ENCODE assay signal across 23 cellular contexts in genomic region chr9:36677611-36678010, GRCh38.
DNase-seq lines count a peak whose midpoint lies in the region; ATAC-seq, FAIRE-seq and TF ChIP-seq lines count a peak whose summit lies in the region.
"Had no signal": no experiment of that assay in that cellular context is flagged by ENCODE, and none has a peak within 500 bp of the region (broad histone marks: within the 10 kb centered on the region; RNA-seq: fewer than 3 reads in every experiment).

No MANE protein-coding gene starts in this region.

- no peaks in the 10 kb centered on the region for H4K20me1 ChIP-seq in endothelial cell of umbilical vein (replicated peaks; ENCODE audit: control insufficient read depth, extremely low read depth, insufficient read depth, low read length)

- 0 out of 2 replicates have a peak, but pooled peaks cover 7% of the 10 kb centered on the region for H3K9me3 ChIP-seq in SK-N-MC (ENCODE audit: low read depth, low read length)
- H3K9me3 ChIP-seq in endothelial cell of umbilical vein (replicated peaks; ENCODE audit: control insufficient read depth, insufficient read depth, low read length), result no peaks in the 10 kb centered on the region

- dilution Hi-C loops in endothelial cell of umbilical vein (cut with MboI; ENCODE audit: extremely low pct_ligation_motif_present, low sequenced_read_pairs), result no loop called here

- no peaks in the 10 kb centered on the region for H3K4me1 ChIP-seq in endothelial cell of umbilical vein (ENCODE audit: control insufficient read depth, extremely low read depth, insufficient read depth, low read length)

- H3K4me2 ChIP-seq in endothelial cell of umbilical vein (ENCODE audit: insufficient read depth, low read length), result no peak overlapping the region
- H3K4me2 ChIP-seq: PC-9 had no signal

- no peak overlapping the region for H2AFZ ChIP-seq in endothelial cell of umbilical vein (ENCODE audit: low read depth, low read length)
- H2AFZ ChIP-seq: PC-9 had no signal

- peaks cover 2% of the 10 kb centered on the region for H3K79me2 ChIP-seq in endothelial cell of umbilical vein (ENCODE audit: control insufficient read depth, insufficient read depth, low read length)

- intact Hi-C loops in endothelial cell of umbilical vein (cut with micrococcal nuclease), result no loop called here

- no peak for TF ChIP-seq CTCF in endothelial cell of umbilical vein (IDR thresholded peaks at IDR 0.05; ENCODE audit: extremely low read depth in 1 of 2, insufficient read depth in 1 of 2, low read depth in 1 of 2, low read length in 2 of 2)

- no peak overlapping the region for H3K4me3 ChIP-seq in SK-N-MC
- H3K4me3 ChIP-seq in endothelial cell of umbilical vein (replicated peaks in 1 of 3; ENCODE audit: insufficient read depth in 1 of 3, low read depth in 1 of 3, low read length in 3 of 3), result no peak overlapping the region
- H3K4me3 ChIP-seq: PC-9 had no signal

- BruUV-seq in endothelial cell of umbilical vein (replicated peaks; lab: Mats Ljungman, UMichigan), result no TSS peak

- TF ChIP-seq POLR2A in endothelial cell of umbilical vein (IDR thresholded peaks at IDR 0.05; ENCODE audit: low read depth, low read length), result no peak

- H3K9me1 ChIP-seq in endothelial cell of umbilical vein (replicated peaks; ENCODE audit: control insufficient read depth, extremely low read depth, insufficient read depth, low read length), result no peaks in the 10 kb centered on the region

- H3K27ac ChIP-seq in SK-N-MC (peak overlapping the region; percentile 33; the same call in 1 of the 2 replicates), endothelial cell of umbilical vein (ENCODE audit: insufficient read depth, low read depth, low read length) (no peak overlapping the region)
- H3K27ac ChIP-seq: PC-9 had no signal

- peaks cover 70% of the 10 kb centered on the region for H3K36me3 ChIP-seq in SK-N-MC (ENCODE audit: insufficient read depth, low read length)
- H3K36me3 ChIP-seq in endothelial cell of umbilical vein (ENCODE audit: control insufficient read depth in 2 of 2, extremely low read depth in 1 of 2, insufficient read depth in 2 of 2, low read length in 2 of 2), result peaks cover 0 to 8% of the 10 kb centered on the region in 2 experiments

- DNase-seq in COLO829 (ENCODE audit: low spot score) (peak; percentile 44), M059J (ENCODE audit: low read depth) (peak; percentile 45), SK-N-MC (ENCODE audit: low read depth, low spot score) (peak; percentile 40), endothelial cell of umbilical vein (ENCODE audit: low read depth, low spot score) (peak; percentile 7), NCI-H345 treated with DMSO at 0.1 percent for 48 hours (lab: John Stamatoyannopoulos, UW; ENCODE audit: unreplicated experiment) (no peak), SKM-1 treated with dmso at 0.1 percent for 144 hours (lab: John Stamatoyannopoulos, UW; ENCODE audit: unreplicated experiment) (no peak)
- no peak for DNase-seq in stimulated activated naive CD8-positive, alpha-beta T cell treated with anti-CD3 and anti-CD28 coated beads, Interleukin-15, Interleukin-2, amounts not matched to agents 100 U/mL and 50 U/mL, for 24 hours
- DNase-seq: AML-193; C1 segment of cervical spinal cord; CD8-positive, alpha-beta memory T cell; KG1; MV-4-11; NCI-H1105 treated with DMSO at 0.1 percent for 48 hours; NCI-H1694 treated with DMSO at 0.1 percent for 48 hours; NCI-H2081 treated with DMSO at 0.1 percent for 48 hours; NCI-H524; PC-9; RPMI8226; SHP77; T-cell had no signal

- POLR2A ChIA-PET in endothelial cell of umbilical vein (lab: Charles Lee), result no interaction called here

- CTCF ChIA-PET in endothelial cell of umbilical vein (lab: Charles Lee), result interaction anchor here (1.1 to 1.6 kb wide), 4 partner anchors 11 to 51 kb away, joined by 3 to 8 read pairs (median 6); no protein-coding TSS in a partner anchor

- no peaks in the 10 kb centered on the region for H3K27me3 ChIP-seq in endothelial cell of umbilical vein (ENCODE audit: control insufficient read depth in 2 of 2, insufficient read depth in 2 of 2, low read length in 2 of 2)

- no peak for ATAC-seq in stimulated activated naive CD8-positive, alpha-beta T cell treated with anti-CD3 and anti-CD28 coated beads, Interleukin-15, Interleukin-2, amounts not matched to agents 100 U/mL and 50 U/mL, for 24 hours
- ATAC-seq: T-cell had no signal

- H3K9ac ChIP-seq in SK-N-MC (ENCODE audit: insufficient read length), result no peak overlapping the region
- H3K9ac ChIP-seq in endothelial cell of umbilical vein (replicated peaks; ENCODE audit: extremely low read depth, insufficient read depth, low read length), result no peak overlapping the region

- FAIRE-seq in endothelial cell of umbilical vein (lab: Jason Lieb, UNC), result no peak
- FAIRE-seq: GM12892, GM19239, HTR-8/SVneo had no signal

TF ChIP-seq in endothelial cell of umbilical vein, 7 proteins besides CTCF, POLR2A, EP300 and RAD21:
- TF ChIP-seq EZH2 (IDR thresholded peaks at IDR 0.05; ENCODE audit: borderline replicate concordance, low read depth, low read length, severe bottlenecking) (no peak), POLR2AphosphoS5 (IDR thresholded peaks at IDR 0.05; ENCODE audit: insufficient read depth, low read depth, low read length) (no peak), FOS (IDR thresholded peaks at IDR 0.05; ENCODE audit: borderline replicate concordance, insufficient read depth, low read length) (no peak), MYC (IDR thresholded peaks at IDR 0.05; ENCODE audit: low read depth, low read length) (no peak), MAX (IDR thresholded peaks at IDR 0.05; ENCODE audit: insufficient read depth, insufficient read length) (no peak), JUN (IDR thresholded peaks at IDR 0.05; ENCODE audit: borderline replicate concordance, insufficient read depth, insufficient read length, low read depth) (no peak), GATA2 (IDR thresholded peaks at IDR 0.05; ENCODE audit: insufficient read depth, insufficient read length, low read depth, low read length) (no peak)

Comparison
In these comparisons a context has a peak if more than half of its experiments do, and no peak if none do; other contexts are left out.
1. DNase-seq: peak in COLO829 (single experiment), M059J (single experiment), SK-N-MC (single experiment) and endothelial cell of umbilical vein (single experiment); none in stimulated activated naive CD8-positive, alpha-beta T cell treated with anti-CD3 and anti-CD28 coated beads, Interleukin-15, Interleukin-2, amounts not matched to agents 100 U/mL and 50 U/mL, for 24 hours (single experiment), NCI-H345 treated with DMSO at 0.1 percent for 48 hours (single experiment) and SKM-1 treated with dmso at 0.1 percent for 144 hours (single experiment).